In genomic region chr1:39132505-39133339, GRCh38 we compare ENCODE assay signal across 8 cellular contexts.
DNase-seq lines count a peak whose midpoint lies in the region; ATAC-seq and TF ChIP-seq lines count a peak whose summit lies in the region.

No MANE protein-coding gene starts in this region.

- no peak for TF ChIP-seq POLR2A in tibial nerve (IDR thresholded peaks at IDR 0.05)

- peaks cover 57% of the 10 kb centered on the region for H3K4me1 ChIP-seq in psoas muscle
- peaks cover 0 to 40% (median 15%) of the 10 kb centered on the region in 4 donors for H3K4me1 ChIP-seq in tibial nerve

- TF ChIP-seq CTCF in psoas muscle (IDR thresholded peaks at IDR 0.05) (peak; percentile 30), tibial nerve (IDR thresholded peaks at IDR 0.05) (no peak)

- intact Hi-C loops in left cardiac atrium (cut with DNase I) (no loop called here), psoas muscle (cut with DNase I) (loop anchor here in 1 of 2 donors (2.0 kb wide), 1 partner anchor 56 kb away; no protein-coding TSS in a partner anchor)

- H3K9me3 ChIP-seq in psoas muscle (no peaks in the 10 kb centered on the region), tibial nerve (no peaks in the 10 kb centered on the region)

- 32 to 52% (median 33%) methylated on average over 9 of the region's 9 CpGs for WGBS in psoas muscle, 3 donors
- 61% methylated on average over 6 to 7 of the region's 9 CpGs for WGBS in tibial nerve, 2 donors

- peak; percentile 47; the same call in 2 of the 3 replicates for ATAC-seq in SK-N-SH treated with all-trans-retinoic acid at 6 μM for 48 hours
- peak; percentile 88 to 90 for ATAC-seq in left cardiac atrium
- peak; percentile 65 to 78 (median 74) for ATAC-seq in psoas muscle
- no peak for ATAC-seq in HG02678 (IDR thresholded peaks at IDR 0.05; ENCODE audit: unreplicated experiment)

- H3K27me3 ChIP-seq in H7 (ENCODE audit: control insufficient read depth, insufficient read depth, low read length) (no peaks in the 10 kb centered on the region), psoas muscle (ENCODE audit: insufficient read depth in 3 of 3, low read length in 2 of 3) (no peaks in the 10 kb centered on the region), tibial nerve (no peaks in the 10 kb centered on the region)

- DNase-seq in H7 (peak; percentile 77), left cardiac atrium (peak; percentile 83), psoas muscle (peak; percentile 61 to 82), AG08395 (ENCODE audit: low spot score) (no peak), superior temporal gyrus (ENCODE audit: extremely low spot score) (no peak), tibial nerve (ENCODE audit: low spot score in 2 of 2) (no peak)

- H3K4me3 ChIP-seq in H7 (ENCODE audit: insufficient read depth, low read depth, low read length) (no peak overlapping the region), psoas muscle (no peak overlapping the region), tibial nerve (no peak overlapping the region)

- H3K36me3 ChIP-seq in H7 (replicated peaks; ENCODE audit: control insufficient read depth, insufficient read depth, low read length), result no peaks in the 10 kb centered on the region
- no peaks in the 10 kb centered on the region for H3K36me3 ChIP-seq in psoas muscle (ENCODE audit: insufficient read depth in 1 of 2, low read depth in 1 of 2)
- H3K36me3 ChIP-seq in tibial nerve, result no peaks in the 10 kb centered on the region

- H3K27ac ChIP-seq in psoas muscle, result peak overlapping the region; percentile 69
- H3K27ac ChIP-seq in tibial nerve, result peak overlapping the region in 2 of 4 donors; percentile 60 to 75

- peak in 1 of 2 donors; percentile 30 for TF ChIP-seq EP300 in tibial nerve (IDR thresholded peaks at IDR 0.05)

TF ChIP-seq in SK-N-SH treated with all-trans-retinoic acid at 6 μM for 48 hours, 23 proteins besides CTCF, POLR2A, EP300 and RAD21:
- TF ChIP-seq ESRRG (CRISPR knock-in tag; IDR thresholded peaks at IDR 0.05), result no peak
- TF ChIP-seq RARB (CRISPR knock-in tag; IDR thresholded peaks at IDR 0.05), result no peak
- no peak for TF ChIP-seq CREB5 (CRISPR knock-in tag; IDR thresholded peaks at IDR 0.05; ENCODE audit: low read depth)
- TF ChIP-seq GLIS3 (CRISPR knock-in tag; IDR thresholded peaks at IDR 0.05), result no peak
- no peak for TF ChIP-seq OSR1 (CRISPR knock-in tag; IDR thresholded peaks at IDR 0.05)
- no peak for TF ChIP-seq SNAI2 (CRISPR knock-in tag; IDR thresholded peaks at IDR 0.05)

Comparison
In these comparisons a context has a peak if more than half of its experiments do, and no peak if none do; other contexts are left out.
1. DNase-seq: peak in H7 (single experiment), left cardiac atrium (single experiment) and psoas muscle (2 of 2); none in AG08395 (single experiment), superior temporal gyrus (single experiment) and tibial nerve (0 of 2).